Comparison of ENCODE assay signal across 25 cellular contexts in genomic region chr11:130544266-130544665, GRCh38.
"Had no signal": no experiment of that assay in that cellular context is flagged by ENCODE, and none has a peak within 500 bp of the region (broad histone marks: within the 10 kb centered on the region; RNA-seq: fewer than 3 reads in every experiment).

No MANE protein-coding gene starts in this region.

- H3K9me3 ChIP-seq: stomach, suprapubic skin, testis, thoracic aorta, tibial artery, tibial nerve, transverse colon, upper lobe of left lung, upper lobe of right lung, uterus, vagina had no signal

- H3K27ac ChIP-seq: stomach, suprapubic skin, testis, thoracic aorta, tibial artery, tibial nerve, transverse colon, upper lobe of left lung, upper lobe of right lung, uterus, vagina had no signal

- H3K4me3 ChIP-seq: stomach, suprapubic skin, testis, thoracic aorta, tibial artery, tibial nerve, transverse colon, upper lobe of left lung, upper lobe of right lung, uterus, vagina had no signal

- H3K4me1 ChIP-seq: suprapubic skin, testis, tibial artery, transverse colon, upper lobe of right lung, uterus had no signal

- H3K27me3 ChIP-seq: stomach, suprapubic skin, testis, tibial artery, tibial nerve, transverse colon, upper lobe of left lung, upper lobe of right lung, uterus, vagina had no signal

- DNase-seq: stimulated activated CD4-positive, alpha-beta T cell treated with anti-CD3 and anti-CD28 coated beads, Interleukin-2, amount 100 ng/mL, for 48 hours; stimulated activated CD4-positive, alpha-beta T cell treated with anti-CD3 and anti-CD28 coated beads, Interleukin-4, amount 100 ng/mL, for 1 hour; stimulated activated CD4-positive, alpha-beta T cell treated with anti-CD3 and anti-CD28 coated beads, Interleukin-4, amount 100 ng/mL, for 24 hours; stimulated activated CD4-positive, alpha-beta T cell treated with anti-CD3 and anti-CD28 coated beads, Interleukin-4, amount 100 ng/mL, for 4 hours; stimulated activated CD8-positive, alpha-beta memory T cell treated with anti-CD3 and anti-CD28 coated beads, Interleukin-4, amount 100 ng/mL, for 48 hours; stimulated activated naive B cell treated with anti-CD40 and anti-IgM and Interleukin-4, amounts not matched to agents 10 μg/mL and 1 μg/mL and 100 μg/mL, for 72 hours; stimulated activated naive CD4-positive, alpha-beta T cell; stimulated activated naive CD4-positive, alpha-beta T cell treated with Interleukin-2 at 50 U/mL for 16 hours; stimulated activated naive CD8-positive, alpha-beta T cell treated with anti-CD3 and anti-CD28 coated beads, Interleukin-15, amount 100 ng/mL, for 72 hours; stimulated activated naive CD8-positive, alpha-beta T cell treated with anti-CD3 and anti-CD28 coated beads, Interleukin-15, Interleukin-2, amounts not matched to agents 100 U/mL and 50 U/mL, for 24 hours; stomach; substantia nigra; testis; tibial artery; transverse colon; trophoblast cell; upper lobe of left lung; upper lobe of right lung; uterus had no signal

- ATAC-seq: stimulated activated effector memory CD8-positive, alpha-beta T cell treated with anti-CD3 and anti-CD28 coated beads, Interleukin-12 subunit alpha, Interleukin-12 subunit beta, amount 100 ng/mL, for 72 hours; stimulated activated memory B cell treated with anti-CD40 and anti-IgM and Interleukin-4, amounts not matched to agents 10 μg/mL and 1 μg/mL and 100 μg/mL, for 72 hours; stimulated activated naive B cell treated with anti-CD40 and anti-IgM and Interleukin-4, amounts not matched to agents 10 μg/mL and 1 μg/mL and 100 μg/mL, for 72 hours; stimulated activated naive CD8-positive, alpha-beta T cell treated with anti-CD3 and anti-CD28 coated beads, Interleukin-15, amount 100 ng/mL, for 72 hours; stimulated activated naive CD8-positive, alpha-beta T cell treated with anti-CD3 and anti-CD28 coated beads, Interleukin-15, Interleukin-2, amounts not matched to agents 100 U/mL and 50 U/mL, for 24 hours; upper lobe of right lung had no signal

- H3K36me3 ChIP-seq: stomach, suprapubic skin, thoracic aorta, tibial artery, tibial nerve, transverse colon, upper lobe of left lung, upper lobe of right lung, uterus, vagina had no signal
